13 cellular contexts compared by ENCODE assay signal in genomic region chr3:4820296-4821121, GRCh38.
A peak's percentile ranks its signal among the peaks of the same experiment; 100 is the strongest.
DNase-seq lines count a peak whose midpoint lies in the region; ATAC-seq lines count a peak whose summit lies in the region.
"Had no signal": no experiment of that assay in that cellular context is flagged by ENCODE, and none has a peak within 500 bp of the region (broad histone marks: within the 10 kb centered on the region; RNA-seq: fewer than 3 reads in every experiment).

No MANE protein-coding gene starts in this region.

- no peaks in the 10 kb centered on the region for H3K27me3 ChIP-seq in CD4-positive, CD25-positive, alpha-beta regulatory T cell (ENCODE audit: control insufficient read depth, insufficient read depth, low read length)
- H3K27me3 ChIP-seq: neutrophil had no signal

- peaks cover 48% of the 10 kb centered on the region for H3K36me3 Mint-ChIP-seq in CD4-positive, CD25-positive, alpha-beta regulatory T cell
- H3K36me3 Mint-ChIP-seq in T-helper 2 cell treated with Interferon-gamma antibody and Interleukin-4, amounts not matched to agents 5 μg/mL and 100 μg/mL, for 36 hours (ENCODE audit: low read depth), result peaks cover 61% of the 10 kb centered on the region
- H3K36me3 Mint-ChIP-seq in activated naive CD8-positive, alpha-beta T cell treated with anti-CD3 and anti-CD28 coated beads, Interleukin-2, amount 10 ng/mL, durations not matched to agents 7 days and 5 days, result peaks cover 81% of the 10 kb centered on the region

- H3K4me1 Mint-ChIP-seq in CD4-positive, CD25-positive, alpha-beta regulatory T cell, result peaks cover 21 to 50% (median 44%) of the 10 kb centered on the region in 4 donors
- peaks cover 62% of the 10 kb centered on the region for H3K4me1 Mint-ChIP-seq in T-helper 2 cell treated with Interferon-gamma antibody and Interleukin-4, amounts not matched to agents 5 μg/mL and 100 μg/mL, for 36 hours (ENCODE audit: low read depth)
- H3K4me1 Mint-ChIP-seq in activated naive CD8-positive, alpha-beta T cell treated with anti-CD3 and anti-CD28 coated beads, Interleukin-2, amount 10 ng/mL, durations not matched to agents 7 days and 5 days, result peaks cover 53% of the 10 kb centered on the region

- H3K27ac ChIP-seq in CD4-positive, CD25-positive, alpha-beta regulatory T cell (ENCODE audit: insufficient read depth, low read length, poor library complexity, severe bottlenecking), result peak overlapping the region; percentile 70
- H3K27ac ChIP-seq: KMS-11, neutrophil had no signal

- POLR2A ChIA-PET in activated naive CD8-positive, alpha-beta T cell treated with anti-CD3 and anti-CD28 coated beads, Interleukin-2, amount 10 ng/mL, durations not matched to agents 7 days and 5 days (lab: Charles Lee), result interaction anchor here (1.1 to 3.3 kb wide), 12 partner anchors 10 to 191 kb away, joined by 3 to 79 read pairs (median 11); partner anchors contain the start of gene BHLHE40

- no peak overlapping the region for H3K4me3 ChIP-seq in CD4-positive, CD25-positive, alpha-beta regulatory T cell (ENCODE audit: low read depth, low read length)

- peaks cover 0 to 8% (median 0%) of the 10 kb centered on the region in 7 donors for H3K9me3 Mint-ChIP-seq in CD4-positive, CD25-positive, alpha-beta regulatory T cell
- H3K9me3 Mint-ChIP-seq in T-helper 2 cell treated with Interferon-gamma antibody and Interleukin-4, amounts not matched to agents 5 μg/mL and 100 μg/mL, for 36 hours, result peaks cover 11% of the 10 kb centered on the region
- H3K9me3 Mint-ChIP-seq in activated naive CD8-positive, alpha-beta T cell treated with anti-CD3 and anti-CD28 coated beads, Interleukin-2, amount 10 ng/mL, durations not matched to agents 7 days and 5 days, result peaks cover 19% of the 10 kb centered on the region

- ATAC-seq in CD4-positive, CD25-positive, alpha-beta regulatory T cell (ENCODE audit: low read depth in 2 of 2), result no peak
- no peak for ATAC-seq in activated naive CD8-positive, alpha-beta T cell treated with anti-CD3 and anti-CD28 coated beads, Interleukin-2, amount 10 ng/mL, durations not matched to agents 7 days and 5 days (ENCODE audit: low read depth)

- no peaks in the 10 kb centered on the region for H3K9me3 ChIP-seq in CD4-positive, CD25-positive, alpha-beta regulatory T cell (ENCODE audit: control insufficient read depth in 2 of 2, low read length in 2 of 2)
- H3K9me3 ChIP-seq: neutrophil had no signal

- H3K36me3 ChIP-seq in CD4-positive, CD25-positive, alpha-beta regulatory T cell (ENCODE audit: control insufficient read depth, insufficient read depth, low read length), result peaks cover 21% of the 10 kb centered on the region

- H3K4me3 Mint-ChIP-seq in CD4-positive, CD25-positive, alpha-beta regulatory T cell, result peak overlapping the region in 1 of 4 donors; percentile 10
- no peak overlapping the region for H3K4me3 Mint-ChIP-seq in T-helper 2 cell treated with Interferon-gamma antibody and Interleukin-4, amounts not matched to agents 5 μg/mL and 100 μg/mL, for 36 hours
- H3K4me3 Mint-ChIP-seq in activated naive CD8-positive, alpha-beta T cell treated with anti-CD3 and anti-CD28 coated beads, Interleukin-2, amount 10 ng/mL, durations not matched to agents 7 days and 5 days, result peak overlapping the region; percentile 37

- no peak for DNase-seq in CD4-positive, CD25-positive, alpha-beta regulatory T cell
- no peak for DNase-seq in T-helper 2 cell treated with Interferon-gamma antibody and Interleukin-4, amounts not matched to agents 5 μg/mL and 100 μg/mL, for 36 hours (ENCODE audit: low spot score)
- DNase-seq in activated naive CD8-positive, alpha-beta T cell treated with anti-CD3 and anti-CD28 coated beads, Interleukin-2, amount 10 ng/mL, durations not matched to agents 7 days and 5 days, result peak; percentile 48
- DNase-seq in stimulated activated CD4-positive, alpha-beta T cell treated with anti-CD3 and anti-CD28 coated beads, Interleukin-15, amount 100 ng/mL, for 24 hours, result peak; percentile 56
- no peak for DNase-seq in HCEC 1CT
- DNase-seq in cerebellar cortex (ENCODE audit: low spot score), result no peak
- no peak for DNase-seq in SIG-M5 (lab: John Stamatoyannopoulos, UW)
- DNase-seq in AML-193 (lab: John Stamatoyannopoulos, UW), result no peak
- DNase-seq: erythroblast, NCI-H187 treated with DMSO at 0.1 percent for 48 hours, Right ventricle myocardium superior had no signal

- H3K27ac Mint-ChIP-seq in CD4-positive, CD25-positive, alpha-beta regulatory T cell, result peak overlapping the region; percentile 83 to 93 (median 85)
- H3K27ac Mint-ChIP-seq in T-helper 2 cell treated with Interferon-gamma antibody and Interleukin-4, amounts not matched to agents 5 μg/mL and 100 μg/mL, for 36 hours, result peak overlapping the region; percentile 64
- H3K27ac Mint-ChIP-seq in activated naive CD8-positive, alpha-beta T cell treated with anti-CD3 and anti-CD28 coated beads, Interleukin-2, amount 10 ng/mL, durations not matched to agents 7 days and 5 days, result peak overlapping the region; percentile 87

- peaks cover 26% of the 10 kb centered on the region for H3K4me1 ChIP-seq in CD4-positive, CD25-positive, alpha-beta regulatory T cell (ENCODE audit: control insufficient read depth, insufficient read depth, low read length, poor library complexity, severe bottlenecking)

- H3K27me3 Mint-ChIP-seq in CD4-positive, CD25-positive, alpha-beta regulatory T cell, result no peaks in the 10 kb centered on the region
- no peaks in the 10 kb centered on the region for H3K27me3 Mint-ChIP-seq in T-helper 2 cell treated with Interferon-gamma antibody and Interleukin-4, amounts not matched to agents 5 μg/mL and 100 μg/mL, for 36 hours (ENCODE audit: low read depth)
- no peaks in the 10 kb centered on the region for H3K27me3 Mint-ChIP-seq in activated naive CD8-positive, alpha-beta T cell treated with anti-CD3 and anti-CD28 coated beads, Interleukin-2, amount 10 ng/mL, durations not matched to agents 7 days and 5 days

Comparison
In these comparisons a context has a peak if more than half of its experiments do, and no peak if none do; other contexts are left out.
1. DNase-seq: peak in activated naive CD8-positive, alpha-beta T cell treated with anti-CD3 and anti-CD28 coated beads, Interleukin-2, amount 10 ng/mL, durations not matched to agents 7 days and 5 days (single experiment) and stimulated activated CD4-positive, alpha-beta T cell treated with anti-CD3 and anti-CD28 coated beads, Interleukin-15, amount 100 ng/mL, for 24 hours (single experiment); none in CD4-positive, CD25-positive, alpha-beta regulatory T cell (0 of 3), T-helper 2 cell treated with Interferon-gamma antibody and Interleukin-4, amounts not matched to agents 5 μg/mL and 100 μg/mL, for 36 hours (single experiment), HCEC 1CT (single experiment), cerebellar cortex (single experiment), SIG-M5 (single experiment) and AML-193 (0 of 2).
2. Peak in every context shown above with its lines, with median percentiles within 50 percentile points of each other: H3K27ac Mint-ChIP-seq.